In genomic region chr10:124285587-124286527, GRCh38 we compare ENCODE assay signal across 9 cellular contexts.
DNase-seq lines count a peak whose midpoint lies in the region; ATAC-seq, FAIRE-seq and TF ChIP-seq lines count a peak whose summit lies in the region.
"Had no signal": no experiment of that assay in that cellular context is flagged by ENCODE, and none has a peak within 500 bp of the region (broad histone marks: within the 10 kb centered on the region; RNA-seq: fewer than 3 reads in every experiment).

No MANE protein-coding gene starts in this region.

- peak; percentile 78 for ATAC-seq in GM21528 (IDR thresholded peaks at IDR 0.05; ENCODE audit: low FRiP score, unreplicated experiment)
- peak; percentile 66 for ATAC-seq in HG03521 (IDR thresholded peaks at IDR 0.05; ENCODE audit: unreplicated experiment)
- ATAC-seq: Panc1 had no signal

- peak; percentile 88 for DNase-seq in GM12865 (ENCODE audit: low read depth)
- DNase-seq in globus pallidus (ENCODE audit: low spot score) = peak; percentile 25
- DNase-seq in H54 (ENCODE audit: insufficient read length, low spot score) = no peak
- no peak for DNase-seq in HTR-8/SVneo (ENCODE audit: insufficient read length, low spot score)
- no peak for DNase-seq in DMS 273 treated with DMSO at 0.1 percent for 48 hours (lab: John Stamatoyannopoulos, UW)
- DNase-seq in RWPE1 (ENCODE audit: low spot score) = no peak

- peak overlapping the region; percentile 10 for H3K4me3 ChIP-seq in GM12865 (ENCODE audit: low read depth, low read length)

- CTCF ChIA-PET in RWPE1 (lab: Yijun Ruan, JAX) = no interaction called here

- H3K27ac ChIP-seq in RWPE1 = no peak overlapping the region

- no peak for TF ChIP-seq CTCF in GM12865 (IDR thresholded peaks at IDR 0.05; ENCODE audit: insufficient read depth, low read depth, low read length, missing control alignments)
- TF ChIP-seq CTCF in RWPE1 (conservative IDR thresholded peaks at IDR 0.05; ENCODE audit: low read depth) = no peak

- TF ChIP-seq POLR2A in H54 (IDR thresholded peaks at IDR 0.05; ENCODE audit: low read depth, low read length) = no peak

- POLR2A ChIA-PET in RWPE1 (lab: Yijun Ruan, JAX; ENCODE audit: low non-redundant PET) = interaction anchor here (0.7 kb wide), 1 partner anchor 14 kb away, joined by 3 read pairs; no protein-coding TSS in a partner anchor

- FAIRE-seq in H54 (lab: Jason Lieb, UNC) (no peak), HTR-8/SVneo (lab: Jason Lieb, UNC) (no peak)

Comparison
In these comparisons a context has a peak if more than half of its experiments do, and no peak if none do; other contexts are left out.
1. DNase-seq: peak in GM12865 (single experiment) and globus pallidus (single experiment); none in H54 (single experiment), HTR-8/SVneo (single experiment), DMS 273 treated with DMSO at 0.1 percent for 48 hours (single experiment) and RWPE1 (single experiment).